In the genomic region with DNA sequence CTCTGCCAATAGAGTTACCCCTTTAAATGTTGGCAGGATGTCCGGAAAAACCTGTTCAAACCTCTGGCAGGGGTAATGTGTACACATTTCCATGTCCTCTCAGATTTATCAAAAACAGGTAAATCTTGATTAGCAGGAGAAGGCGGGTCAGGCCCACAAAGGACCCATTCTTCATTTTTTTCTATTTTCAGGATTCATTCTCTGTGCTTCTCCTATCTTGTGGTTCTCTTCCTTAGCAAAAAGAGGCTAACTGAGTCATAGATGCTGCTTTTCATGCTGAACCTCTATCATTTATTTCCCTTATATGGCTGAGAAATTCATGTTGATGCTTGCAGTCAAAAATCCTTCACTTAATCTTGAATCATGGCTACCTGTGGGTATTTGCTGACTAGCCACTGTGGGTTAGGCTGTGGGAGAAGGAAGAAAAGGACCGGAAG, we compare ENCODE assay signal across 28 cellular contexts.
DNase-seq lines count a peak whose midpoint lies in the region; FAIRE-seq and TF ChIP-seq lines count a peak whose summit lies in the region.
"Had no signal": no experiment of that assay in that cellular context is flagged by ENCODE, and none has a peak within 500 bp of the region (broad histone marks: within the 10 kb centered on the region; RNA-seq: fewer than 3 reads in every experiment).

No MANE protein-coding gene starts in this region.

- no peaks in the 10 kb centered on the region for H3K36me3 Mint-ChIP-seq in progenitor cell of endocrine pancreas (ENCODE audit: insufficient read depth)
- H3K36me3 Mint-ChIP-seq: activated naive CD4-positive, alpha-beta T cell treated with anti-CD3 and anti-CD28 coated beads, Interleukin-2, amount 50 U/mL, for 72 hours had no signal

- H3K27me3 Mint-ChIP-seq in progenitor cell of endocrine pancreas = peaks cover 9% of the 10 kb centered on the region
- H3K27me3 Mint-ChIP-seq: stimulated activated naive CD8-positive, alpha-beta T cell treated with anti-CD3 and anti-CD28 coated beads, Interleukin-15, amount 100 ng/mL, for 72 hours had no signal

- peak overlapping the region; percentile 57 for H3K4me2 ChIP-seq in MM.1S (ENCODE audit: low read depth, low read length)
- H3K4me2 ChIP-seq: BLaER1 had no signal

- peak; percentile 12 for DNase-seq in DMS53 treated with DMSO at 0.1 percent for 48 hours (lab: John Stamatoyannopoulos, UW; ENCODE audit: unreplicated experiment)
- DNase-seq in MM.1S = no peak
- peak; percentile 95 for DNase-seq in bronchial epithelial cell (ENCODE audit: low read depth)
- DNase-seq in progenitor cell of endocrine pancreas (ENCODE audit: low spot score, unreplicated experiment) = no peak
- no peak for DNase-seq in NCI-H510A treated with DMSO at 0.1 percent for 48 hours (lab: John Stamatoyannopoulos, UW)
- no peak for DNase-seq in stimulated activated CD4-positive, alpha-beta T cell treated with anti-CD3 and anti-CD28 coated beads, Interleukin-4, amount 100 ng/mL, for 1 hour
- DNase-seq in NCI-H345 treated with DMSO at 0.1 percent for 48 hours (lab: John Stamatoyannopoulos, UW; ENCODE audit: unreplicated experiment) = no peak
- DNase-seq: activated CD4-positive, alpha-beta T cell treated with anti-CD3 and anti-CD28 coated beads, Interleukin-2, amount 50 U/mL, for 48 hours; activated CD8-positive, alpha-beta memory T cell treated with anti-CD3 and anti-CD28 coated beads, Interleukin-2, amount 50 U/mL, for 48 hours; DMS79; GDM1; H7; hippocampal formation; KBM-7; left lung; mesendoderm; NCI-H1436; NCI-H2107; SIG-M5; stimulated activated CD8-positive, alpha-beta memory T cell treated with anti-CD3 and anti-CD28 coated beads, Interleukin-4, amount 100 ng/mL, for 48 hours; stimulated activated naive CD8-positive, alpha-beta T cell treated with anti-CD3 and anti-CD28 coated beads, Interleukin-15, amount 100 ng/mL, for 72 hours; SW 1271; transverse colon had no signal

- peak; percentile 64 for FAIRE-seq in bronchial epithelial cell (lab: Jason Lieb, UNC)

- no peaks in the 10 kb centered on the region for H3K9me2 ChIP-seq in MM.1S (replicated peaks; ENCODE audit: insufficient read depth, low read length)

- peaks cover 45% of the 10 kb centered on the region for H3K4me1 ChIP-seq in MM.1S (ENCODE audit: low read length)

- H3K4me1 Mint-ChIP-seq in progenitor cell of endocrine pancreas (ENCODE audit: low read depth) = peaks cover 37% of the 10 kb centered on the region

- peak overlapping the region; percentile 3 for H3K27ac Mint-ChIP-seq in progenitor cell of endocrine pancreas
- H3K27ac Mint-ChIP-seq: activated naive CD4-positive, alpha-beta T cell treated with anti-CD3 and anti-CD28 coated beads, Interleukin-2, amount 50 U/mL, for 72 hours; activated T-helper 2 cell treated with anti-CD3 and anti-CD28 coated beads, Interferon-gamma antibody, Interleukin-2, Interleukin-4, amounts not matched to agents 10 μg/mL and 5 μg/mL and 100 μg/mL, durations not matched to agents 14 hours and 24 hours and 36 hours; stimulated activated naive CD8-positive, alpha-beta T cell treated with anti-CD3 and anti-CD28 coated beads, Interleukin-15, amount 100 ng/mL, for 72 hours had no signal

- no peak overlapping the region for H3K9ac ChIP-seq in MM.1S (ENCODE audit: low read length)
- H3K9ac ChIP-seq: BLaER1 had no signal

- H3K79me2 ChIP-seq in MM.1S (ENCODE audit: low read length) = no peaks in the 10 kb centered on the region

- no peak for TF ChIP-seq CTCF in MM.1S (IDR thresholded peaks at IDR 0.05; ENCODE audit: low read length)
- no peak for TF ChIP-seq CTCF in bronchial epithelial cell (IDR thresholded peaks at IDR 0.05; ENCODE audit: insufficient read depth, low read length, severe bottlenecking)
- TF ChIP-seq CTCF in progenitor cell of endocrine pancreas (IDR thresholded peaks at IDR 0.05; ENCODE audit: unreplicated experiment) = no peak

- no peaks in the 10 kb centered on the region for H3K9me3 ChIP-seq in MM.1S (replicated peaks; ENCODE audit: insufficient read depth, low read length)
- H3K9me3 ChIP-seq: BLaER1, left lung, neutrophil, transverse colon had no signal

- H3K27me3 ChIP-seq in MM.1S (replicated peaks; ENCODE audit: insufficient read depth, low read length) = no peaks in the 10 kb centered on the region
- H3K27me3 ChIP-seq in bronchial epithelial cell (ENCODE audit: control insufficient read depth, insufficient read depth, low read length) = no peaks in the 10 kb centered on the region
- H3K27me3 ChIP-seq: BLaER1, left lung, neutrophil, transverse colon had no signal

- no peak overlapping the region for H3K4me3 Mint-ChIP-seq in progenitor cell of endocrine pancreas (ENCODE audit: low read depth)
- H3K4me3 Mint-ChIP-seq: stimulated activated naive CD8-positive, alpha-beta T cell treated with anti-CD3 and anti-CD28 coated beads, Interleukin-15, amount 100 ng/mL, for 72 hours had no signal

- H3K9me3 Mint-ChIP-seq in progenitor cell of endocrine pancreas (ENCODE audit: low read depth) = no peaks in the 10 kb centered on the region
- H3K9me3 Mint-ChIP-seq: activated naive CD4-positive, alpha-beta T cell treated with anti-CD3 and anti-CD28 coated beads, Interleukin-2, amount 50 U/mL, for 72 hours; activated T-helper 2 cell treated with anti-CD3 and anti-CD28 coated beads, Interferon-gamma antibody, Interleukin-2, Interleukin-4, amounts not matched to agents 10 μg/mL and 5 μg/mL and 100 μg/mL, durations not matched to agents 14 hours and 24 hours and 36 hours; stimulated activated naive CD8-positive, alpha-beta T cell treated with anti-CD3 and anti-CD28 coated beads, Interleukin-15, amount 100 ng/mL, for 72 hours had no signal

- peaks cover 6% of the 10 kb centered on the region; the same call in 1 of the 2 replicates for H3F3A ChIP-seq in MM.1S (ENCODE audit: insufficient read depth, low read length)

- H3K4me3 ChIP-seq in MM.1S (ENCODE audit: low read length) (no peak overlapping the region), bronchial epithelial cell (ENCODE audit: low read depth, low read length) (no peak overlapping the region)
- H3K4me3 ChIP-seq: BLaER1, coronary artery, left lung, transverse colon had no signal

- H2AFZ ChIP-seq in MM.1S (ENCODE audit: low read length) = peak overlapping the region; percentile 33

- no peaks in the 10 kb centered on the region for H3K36me3 ChIP-seq in MM.1S (replicated peaks; ENCODE audit: insufficient read depth, low read length)
- no peaks in the 10 kb centered on the region for H3K36me3 ChIP-seq in bronchial epithelial cell (ENCODE audit: control insufficient read depth, insufficient read depth, low read length)
- H3K36me3 ChIP-seq: BLaER1, left lung, neutrophil, transverse colon had no signal

- H3K27ac ChIP-seq in MM.1S (ENCODE audit: low read length) = peak overlapping the region; percentile 28; the same call in 1 of the 2 replicates
- H3K27ac ChIP-seq: BLaER1, coronary artery, left lung, neutrophil, transverse colon had no signal

- no peaks in the 10 kb centered on the region for H4K20me1 ChIP-seq in MM.1S (ENCODE audit: insufficient read depth, low read length)
- H4K20me1 ChIP-seq: BLaER1 had no signal

Comparison
In these comparisons a context has a peak if more than half of its experiments do, and no peak if none do; other contexts are left out.
1. DNase-seq: peak in DMS53 treated with DMSO at 0.1 percent for 48 hours (single experiment) and bronchial epithelial cell (single experiment); none in MM.1S (single experiment), progenitor cell of endocrine pancreas (single experiment), NCI-H510A treated with DMSO at 0.1 percent for 48 hours (single experiment), stimulated activated CD4-positive, alpha-beta T cell treated with anti-CD3 and anti-CD28 coated beads, Interleukin-4, amount 100 ng/mL, for 1 hour (single experiment) and NCI-H345 treated with DMSO at 0.1 percent for 48 hours (single experiment).